ENCODE assay signal across 8 cellular contexts in genomic region chr17:75033346-75034235, GRCh38. TPM values are rescaled to one million over a fixed set of nuclear protein-coding genes. Genes with fewer than 3 reads are reported as not detected.
DNase-seq lines count a peak whose midpoint lies in the region; ATAC-seq and TF ChIP-seq lines count a peak whose summit lies in the region.

No MANE protein-coding gene starts in this region.

- peak overlapping the region in 15 of 21 experiments; percentile 69 to 91 (median 83) for H3K27ac ChIP-seq in skin epidermis

- peak overlapping the region; percentile 52 to 92 (median 82) for H3K27ac Mint-ChIP-seq in immature natural killer cell

- H3K4me3 ChIP-seq in cardiac fibroblast (replicated peaks in 1 of 2; ENCODE audit: low read depth in 2 of 2, low read length in 2 of 2) (peak overlapping the region; percentile 78 to 87), skin epidermis (peak overlapping the region; percentile 33 to 62 (median 52))

- peaks cover 0 to 9% (median 4%) of the 10 kb centered on the region in 3 donors for H3K36me3 Mint-ChIP-seq in immature natural killer cell

- DNase-seq in NCI-H2227 treated with DMSO at 0.1 percent for 48 hours (lab: John Stamatoyannopoulos, UW) (peak; percentile 90), cardiac fibroblast (ENCODE audit: low read depth in 2 of 2) (peak; percentile 91 to 98), immature natural killer cell (peak; percentile 82 to 86 (median 84)), cortex of kidney (lab: John Stamatoyannopoulos, UW) (no peak)
- DNase-seq in activated CD4-positive, CD25-positive, alpha-beta regulatory T cell treated with anti-CD3 and anti-CD28 coated beads, Interleukin-2, amount 50 U/mL, for 16 hours (ENCODE audit: low read depth, low spot score): peak; percentile 69

- H3K4me1 Mint-ChIP-seq in immature natural killer cell: peaks cover 37 to 47% of the 10 kb centered on the region in 2 donors

- H3K4me3 Mint-ChIP-seq in immature natural killer cell: peak overlapping the region; percentile 90 to 99 (median 92)

- H3K27me3 Mint-ChIP-seq in immature natural killer cell (ENCODE audit: low read depth in 3 of 3): peaks cover 25 to 38% (median 36%) of the 10 kb centered on the region in 3 donors

- ATAC-seq in GM18502 (IDR thresholded peaks at IDR 0.05; ENCODE audit: poor library complexity, unreplicated experiment): peak; percentile 48
- peak; percentile 33 for ATAC-seq in HG03139 (IDR thresholded peaks at IDR 0.05; ENCODE audit: unreplicated experiment)

- H3K9me3 Mint-ChIP-seq in immature natural killer cell: peaks cover 0 to 8% (median 0%) of the 10 kb centered on the region in 6 donors

- no peak for TF ChIP-seq CTCF in cardiac fibroblast (IDR thresholded peaks at IDR 0.05; ENCODE audit: low read depth, low read length)

RNA-seq across cellular contexts. Expression of gene ATP5PD, which starts 13.2 kb away (rescaled TPM):
- 100 to 1,000 TPM; 257 to 366 (median 261) TPM for polyA plus RNA-seq in immature natural killer cell

RNA-seq across cellular contexts. Expression of gene KCTD2, which starts 13.4 kb away (rescaled TPM):
- 1 to 10 TPM; 2.3 to 6.0 (median 4.4) TPM for polyA plus RNA-seq in immature natural killer cell

RNA-seq across cellular contexts. Expression of gene MRPL58, which starts 21.1 kb away (rescaled TPM):
- 10 to 100 TPM; 32.4 to 52.3 (median 47.1) TPM for polyA plus RNA-seq in immature natural killer cell

RNA-seq across cellular contexts. Expression of gene CDR2L, which starts 46.2 kb away (rescaled TPM):
- polyA plus RNA-seq in immature natural killer cell: not detected

RNA-seq across cellular contexts. Expression of gene SLC16A5, which starts 54.2 kb away (rescaled TPM):
- 1 to 10 TPM; 1.5 to 2.1 (median 1.5) TPM for polyA plus RNA-seq in immature natural killer cell
